15 cellular contexts compared by ENCODE assay signal in genomic region chr12:117042171-117042809, GRCh38. TPM values are rescaled to one million over a fixed set of nuclear protein-coding genes. Genes with fewer than 3 reads are reported as not detected.
A peak's percentile ranks its signal among the peaks of the same experiment; 100 is the strongest.
DNase-seq lines count a peak whose midpoint lies in the region; ATAC-seq, FAIRE-seq and TF ChIP-seq lines count a peak whose summit lies in the region.
"Had no signal": no experiment of that assay in that cellular context is flagged by ENCODE, and none has a peak within 500 bp of the region (broad histone marks: within the 10 kb centered on the region; RNA-seq: fewer than 3 reads in every experiment).

No MANE protein-coding gene starts in this region.

- no peak overlapping the region for H3K4me3 ChIP-seq in A549
- H3K4me3 ChIP-seq in body of pancreas = no peak overlapping the region
- no peak overlapping the region for H3K4me3 ChIP-seq in left lung
- H3K4me3 ChIP-seq: SJCRH30, suprapubic skin had no signal

- intact Hi-C loops in body of pancreas (cut with DNase I) (loop anchor here (10.0 kb wide), 1 partner anchor 63 kb away; no protein-coding TSS in a partner anchor), left lung (cut with DNase I) (no loop called here)

- no peak for TF ChIP-seq EP300 in A549 (IDR thresholded peaks at IDR 0.05)

- no peak for FAIRE-seq in A549 (lab: Jason Lieb, UNC)

- H3K27ac ChIP-seq in A549 = peak overlapping the region in 1 of 2 experiments; percentile 71; a peak in 3 of 6 replicates
- H3K27ac ChIP-seq in body of pancreas = peak overlapping the region in 1 of 4 donors; percentile 34
- H3K27ac ChIP-seq in left lung = no peak overlapping the region
- H3K27ac ChIP-seq: SJCRH30, suprapubic skin had no signal

- H3K4me2 ChIP-seq in A549 = peak overlapping the region; percentile 10; the same call in 1 of the 3 replicates

- WGBS in A549 (ENCODE audit: missing lambda C conversion rate) = 79% methylated on average over 20 of the region's 21 CpGs
- WGBS in body of pancreas, 2 donors = 77 to 87% methylated on average over 13 to 21 of the region's 21 CpGs

- H3K27me3 ChIP-seq in body of pancreas = no peaks in the 10 kb centered on the region
- H3K27me3 ChIP-seq in left lung = peaks cover 0 to 13% of the 10 kb centered on the region in 2 donors
- H3K27me3 ChIP-seq: SJCRH30 had no signal

- peak; percentile 39 to 48 for DNase-seq in A549 (ENCODE audit: low read depth in 1 of 2, low spot score in 1 of 2)
- DNase-seq in HS-27A (ENCODE audit: low read depth) = peak; percentile 11
- DNase-seq in body of pancreas = peak in 1 of 4 donors; percentile 70
- peak in 1 of 2 donors; percentile 47 for DNase-seq in left lung
- DNase-seq in NCI-H146 treated with DMSO at 0.1 percent for 48 hours (lab: John Stamatoyannopoulos, UW; ENCODE audit: unreplicated experiment) = no peak
- no peak for DNase-seq in SKM-1 treated with dmso at 0.1 percent for 144 hours (lab: John Stamatoyannopoulos, UW; ENCODE audit: unreplicated experiment)
- DNase-seq in CD1c-positive myeloid dendritic cell (ENCODE audit: extremely low spot score) = no peak
- DNase-seq: activated CD4-positive, CD25-positive, alpha-beta regulatory T cell treated with anti-CD3 and anti-CD28 coated beads, Interleukin-2, amount 50 U/mL, for 72 hours; activated naive CD4-positive, alpha-beta T cell; DND-41; NCI-H1105; SJCRH30 had no signal

- CTCF ChIA-PET in A549 (lab: Yijun Ruan, JAX) = interaction anchor here (1.4 kb wide), 1 partner anchor 14 kb away, joined by 4 read pairs; no protein-coding TSS in a partner anchor

- ATAC-seq in A549 = peak; percentile 51 to 66; a peak in 4 of 6 replicates
- peak; percentile 22 for ATAC-seq in body of pancreas
- ATAC-seq in left lung = peak; percentile 27
- no peak for ATAC-seq in GM18861 (IDR thresholded peaks at IDR 0.05; ENCODE audit: unreplicated experiment)

- no peaks in the 10 kb centered on the region for H3K9me3 ChIP-seq in A549
- no peaks in the 10 kb centered on the region for H3K9me3 ChIP-seq in body of pancreas
- H3K9me3 ChIP-seq in left lung = no peaks in the 10 kb centered on the region
- H3K9me3 ChIP-seq: SJCRH30, suprapubic skin had no signal

- H3K4me1 ChIP-seq in A549 (peaks cover 9% of the 10 kb centered on the region), body of pancreas (peaks cover 2% of the 10 kb centered on the region), left lung (peaks cover 3 to 24% of the 10 kb centered on the region in 2 donors)

- TF ChIP-seq RAD21 in A549 (conservative IDR thresholded peaks at IDR 0.05 in 1 of 2, IDR thresholded peaks at IDR 0.05 in 1 of 2) = no peak

- no peaks in the 10 kb centered on the region for H3K36me3 ChIP-seq in body of pancreas (replicated peaks in 1 of 2; ENCODE audit: insufficient read depth in 1 of 2, low read depth in 2 of 2)
- no peaks in the 10 kb centered on the region for H3K36me3 ChIP-seq in left lung
- H3K36me3 ChIP-seq: SJCRH30, suprapubic skin had no signal

- TF ChIP-seq POLR2A in A549 (IDR thresholded peaks at IDR 0.05; ENCODE audit: low read length) = no peak
- no peak for TF ChIP-seq POLR2A in body of pancreas (IDR thresholded peaks at IDR 0.05)

- POLR2A ChIA-PET in A549 (lab: Yijun Ruan, JAX) = no interaction called here

- TF ChIP-seq CTCF in A549 (IDR thresholded peaks at IDR 0.05) (no peak), body of pancreas (IDR thresholded peaks at IDR 0.05) (peak in 1 of 7 experiments; percentile 13), left lung (IDR thresholded peaks at IDR 0.05) (no peak)

TF ChIP-seq in A549, 52 proteins besides CTCF, POLR2A, EP300 and RAD21:
- TF ChIP-seq ZFP36 (IDR thresholded peaks at IDR 0.05; ENCODE audit: borderline replicate concordance, partially characterized antibody) (no peak), ZNF302 (CRISPR knock-in tag; IDR thresholded peaks at IDR 0.05) (no peak), SMC3 (IDR thresholded peaks at IDR 0.05) (no peak), EHF (CRISPR knock-in tag; IDR thresholded peaks at IDR 0.05) (no peak)

RNA-seq across cellular contexts. Expression of gene TESC, which starts 56.9 kb away (rescaled TPM):
- polyA plus RNA-seq in A549 (2011; rRNA removed) (94.2 and 97.8 TPM in 2 replicates), A549 (2017; fragmentation: RNase III; extraction: RNeasy Plus Mini Kit Qiagen cat#74134 plus additional on column Dnase treatment) (93.4 to 104 TPM (median 97.5 TPM) in 3 replicates)
- polyA plus RNA-seq in A549 (2012; cell fraction: cytosol; rRNA removed) = 189 and 215 TPM in 2 replicates
- 123 and 143 TPM in 2 replicates for polyA plus RNA-seq in A549 (2012; cell fraction: nucleus; rRNA removed)
- polyA minus RNA-seq in A549 (2011; rRNA and poly(A)+ RNA removed) = 60.9 and 63.7 TPM in 2 replicates
- total RNA-seq in body of pancreas (100 to 1,000 TPM; 110 to 127 TPM), left lung (10 to 100 TPM in 1 of 2 donors, 1 to 10 TPM in 1; 8.3 to 10.1 TPM)
- total RNA-seq: fibroblast of lung had no signal
- polyA plus RNA-seq: fibroblast of lung had no signal

Comparison
In these comparisons a context has a peak if more than half of its experiments do, and no peak if none do; other contexts are left out.
1. DNase-seq: peak in A549 (2 of 2) and HS-27A (single experiment); none in NCI-H146 treated with DMSO at 0.1 percent for 48 hours (single experiment), SKM-1 treated with dmso at 0.1 percent for 144 hours (single experiment) and CD1c-positive myeloid dendritic cell (single experiment).
2. RNA of gene TESC, which starts 56.9 kb away (total RNA-seq): 110 to 127 TPM in body of pancreas; 8.3 to 10.1 TPM in left lung; every median in the first group is over 4 times any median in the second.